1 cellular context compared by ENCODE assay signal in genomic region chr11:8232849-8233606, GRCh38.
TF ChIP-seq lines count a peak whose summit lies in the region.

No MANE protein-coding gene starts in this region.

TF ChIP-seq in SK-N-SH, 30 proteins besides CTCF, POLR2A, EP300 and RAD21 (continued from another document):
- TF ChIP-seq, protein P1, sequence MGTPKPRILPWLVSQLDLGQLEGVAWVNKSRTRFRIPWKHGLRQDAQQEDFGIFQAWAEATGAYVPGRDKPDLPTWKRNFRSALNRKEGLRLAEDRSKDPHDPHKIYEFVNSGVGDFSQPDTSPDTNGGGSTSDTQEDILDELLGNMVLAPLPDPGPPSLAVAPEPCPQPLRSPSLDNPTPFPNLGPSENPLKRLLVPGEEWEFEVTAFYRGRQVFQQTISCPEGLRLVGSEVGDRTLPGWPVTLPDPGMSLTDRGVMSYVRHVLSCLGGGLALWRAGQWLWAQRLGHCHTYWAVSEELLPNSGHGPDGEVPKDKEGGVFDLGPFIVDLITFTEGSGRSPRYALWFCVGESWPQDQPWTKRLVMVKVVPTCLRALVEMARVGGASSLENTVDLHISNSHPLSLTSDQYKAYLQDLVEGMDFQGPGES (IDR thresholded peaks at IDR 0.05; ENCODE audit: low read depth, low read length): no peak
- TF ChIP-seq RCOR1 (IDR thresholded peaks at IDR 0.05; ENCODE audit: low read length): no peak
